Comparison of ENCODE assay signal across 12 cellular contexts in genomic region chr7:18975689-18976280, GRCh38.
"Had no signal": no experiment of that assay in that cellular context is flagged by ENCODE, and none has a peak within 500 bp of the region (broad histone marks: within the 10 kb centered on the region; RNA-seq: fewer than 3 reads in every experiment).

No MANE protein-coding gene starts in this region.

- H2AFZ ChIP-seq: hepatocyte had no signal

- H3K4me3 ChIP-seq: hepatocyte, thyroid gland had no signal

- H3K36me3 ChIP-seq: thyroid gland, WERI-Rb-1 had no signal

- H3K4me1 ChIP-seq: thyroid gland had no signal

- ATAC-seq: left cardiac atrium; natural killer cell treated with Interleukin-12 subunit alpha and Interleukin-12 subunit beta and Interleukin-15 and Interleukin-18, amount 100 ng/mL, for 72 hours had no signal

- DNase-seq: activated CD4-positive, alpha-beta T cell treated with anti-CD3 and anti-CD28 coated beads, Interleukin-2, amount 50 U/mL, for 4 hours; activated gamma-delta T cell treated with Interleukin-2 at 50 U/mL for 16 hours; foreskin keratinocyte; left cardiac atrium; stimulated activated CD8-positive, alpha-beta memory T cell treated with anti-CD3 and anti-CD28 coated beads, Interleukin-4, amount 100 ng/mL, for 48 hours; stimulated activated naive CD4-positive, alpha-beta T cell; thyroid gland; WERI-Rb-1 had no signal

- FAIRE-seq: colon, urothelium cell line had no signal

- H3K4me2 ChIP-seq: hepatocyte had no signal

- H3K27ac ChIP-seq: foreskin keratinocyte, hepatocyte, thyroid gland, WERI-Rb-1 had no signal

- H3K9me3 ChIP-seq: thyroid gland had no signal

- H3K27me3 ChIP-seq: foreskin keratinocyte, hepatocyte, thyroid gland had no signal

- H3K79me2 ChIP-seq: hepatocyte had no signal
